21 cellular contexts compared by ENCODE assay signal in genomic region chr12:88383405-88383804, GRCh38.
DNase-seq lines count a peak whose midpoint lies in the region; ATAC-seq and TF ChIP-seq lines count a peak whose summit lies in the region.
"Had no signal": no experiment of that assay in that cellular context is flagged by ENCODE, and none has a peak within 500 bp of the region (broad histone marks: within the 10 kb centered on the region; RNA-seq: fewer than 3 reads in every experiment).

No MANE protein-coding gene starts in this region.

- H3K27me3 ChIP-seq in KMS-11 (ENCODE audit: insufficient read depth, low read depth) (no peaks in the 10 kb centered on the region), gastroesophageal sphincter (no peaks in the 10 kb centered on the region)
- H3K27me3 ChIP-seq: MG63, tibial artery had no signal

- H3K36me3 ChIP-seq in KMS-11 (ENCODE audit: insufficient read depth) (no peaks in the 10 kb centered on the region), gastroesophageal sphincter (no peaks in the 10 kb centered on the region)
- H3K36me3 ChIP-seq: MG63, tibial artery had no signal

- 100% methylated on average over 1 of the region's 1 CpG; no CpG with 5 or more reads in 1 of the 2 donors for WGBS in gastroesophageal sphincter (ENCODE audit: low coverage in 1 of 2), 2 donors

- ATAC-seq in GM19351 (IDR thresholded peaks at IDR 0.05; ENCODE audit: unreplicated experiment), result peak; percentile 82
- ATAC-seq in HG02884 (IDR thresholded peaks at IDR 0.05; ENCODE audit: unreplicated experiment), result peak; percentile 68
- ATAC-seq in gastroesophageal sphincter, result no peak
- ATAC-seq: activated CD4-positive, alpha-beta T cell treated with anti-CD3 and anti-CD28 coated beads for 36 hours; esophagus mucosa; left cardiac atrium; naive thymus-derived CD4-positive, alpha-beta T cell; stimulated activated naive CD8-positive, alpha-beta T cell treated with anti-CD3 and anti-CD28 coated beads, Interleukin-15, Interleukin-2, amounts not matched to agents 100 U/mL and 50 U/mL, for 24 hours had no signal

- H3K79me2 ChIP-seq in KMS-11 (ENCODE audit: insufficient read depth, low read depth), result no peaks in the 10 kb centered on the region
- H3K79me2 ChIP-seq: parathyroid adenoma had no signal

- H3K9me3 ChIP-seq in gastroesophageal sphincter, result no peaks in the 10 kb centered on the region
- H3K9me3 ChIP-seq: MG63, tibial artery had no signal

- no peak overlapping the region for H3K9ac ChIP-seq in KMS-11
- H3K9ac ChIP-seq: parathyroid adenoma had no signal

- H3K4me3 ChIP-seq in KMS-11 (IDR thresholded peaks at IDR 0.05; ENCODE audit: insufficient read depth, low read depth, low read length) (no peak overlapping the region), gastroesophageal sphincter (no peak overlapping the region)
- H3K4me3 ChIP-seq: MG63, tibial artery had no signal

- peak overlapping the region; percentile 64 for H3K4me2 ChIP-seq in KMS-11

- H3K4me1 ChIP-seq in KMS-11 (ENCODE audit: low read depth, poor library complexity, severe bottlenecking) (peaks cover 73% of the 10 kb centered on the region), gastroesophageal sphincter (no peaks in the 10 kb centered on the region)
- H3K4me1 ChIP-seq: parathyroid adenoma, tibial artery had no signal

- peak overlapping the region; percentile 42; the same call in 1 of the 2 replicates for H2AFZ ChIP-seq in KMS-11 (ENCODE audit: low read depth)
- H2AFZ ChIP-seq: parathyroid adenoma had no signal

- no peak for TF ChIP-seq POLR2A in gastroesophageal sphincter (IDR thresholded peaks at IDR 0.05)

- TF ChIP-seq CTCF in KMS-11 (conservative IDR thresholded peaks at IDR 0.05; ENCODE audit: low read depth, low read length) (no peak), gastroesophageal sphincter (IDR thresholded peaks at IDR 0.05) (no peak)

- H3K27ac ChIP-seq in KMS-11 (peak overlapping the region; percentile 66), gastroesophageal sphincter (no peak overlapping the region)
- H3K27ac ChIP-seq: parathyroid adenoma, tibial artery had no signal

- no peaks in the 10 kb centered on the region for H4K20me1 ChIP-seq in KMS-11 (ENCODE audit: insufficient read depth)

- DNase-seq in NCI-H748 treated with DMSO at 0.1 percent for 48 hours (lab: John Stamatoyannopoulos, UW) (no peak), nucleus accumbens (lab: John Stamatoyannopoulos, UW) (no peak)
- no peak for DNase-seq in activated CD4-positive, CD25-positive, alpha-beta regulatory T cell treated with anti-CD3 and anti-CD28 coated beads, Interleukin-2, amount 50 U/mL, for 72 hours
- DNase-seq: activated CD4-positive, alpha-beta T cell treated with anti-CD3 and anti-CD28 coated beads for 36 hours; COR-L47; effector CD8-positive, alpha-beta T cell; H7; left cardiac atrium; mesenchymal stem cell; MG63; naive thymus-derived CD4-positive, alpha-beta T cell; NCI-H187; stimulated activated naive CD8-positive, alpha-beta T cell treated with anti-CD3 and anti-CD28 coated beads, Interleukin-15, Interleukin-2, amounts not matched to agents 100 U/mL and 50 U/mL, for 24 hours; SW 1271; tibial artery had no signal

- TF ChIP-seq EP300 in gastroesophageal sphincter (IDR thresholded peaks at IDR 0.05), result no peak
